In genomic region chr14:51342226-51342625, GRCh38 we compare ENCODE assay signal across 1 cellular context.
TF ChIP-seq lines count a peak whose summit lies in the region.

No MANE protein-coding gene starts in this region.

TF ChIP-seq in H1, 55 proteins besides CTCF, POLR2A, EP300 and RAD21 (continued from another document):
- TF ChIP-seq CHD7 (IDR thresholded peaks at IDR 0.05; ENCODE audit: insufficient replicate concordance, low read length) (no peak), ATF3 (IDR thresholded peaks at IDR 0.05; ENCODE audit: insufficient read depth, low read depth, low read length) (no peak), USF2 (IDR thresholded peaks at IDR 0.05; ENCODE audit: low read length) (no peak), RXRA (IDR thresholded peaks at IDR 0.05; ENCODE audit: insufficient read depth, low read depth, low read length) (no peak), SP4 (IDR thresholded peaks at IDR 0.05; ENCODE audit: low read length) (no peak), HDAC6 (IDR thresholded peaks at IDR 0.05; ENCODE audit: low read depth, low read length) (no peak)
